In genomic region chr11:68244914-68245313, GRCh38 we compare ENCODE assay signal across 6 cellular contexts. TPM values are rescaled to one million over a fixed set of nuclear protein-coding genes. Genes with fewer than 3 reads are reported as not detected.
DNase-seq lines count a peak whose midpoint lies in the region; ATAC-seq, FAIRE-seq and TF ChIP-seq lines count a peak whose summit lies in the region.
"Not testable (repeated sequence)": the region's sequence is repeated elsewhere in the genome, so short reads cannot be mapped to it uniquely, and the experiment has no call there.

No MANE protein-coding gene starts in this region.

- peak overlapping the region; percentile 63; the same call in 1 of the 2 replicates for H2AFZ ChIP-seq in K562 (ENCODE audit: low read depth, low read length)

- H3K27ac Mint-ChIP-seq in neural crest cell (ENCODE audit: unreplicated experiment), result peak overlapping the region; percentile 1

- not testable (repeated sequence) for H3K4me3 ChIP-seq in K562; mesendoderm (ENCODE audit: low read length)

- not testable (repeated sequence) for H2BK5ac ChIP-seq in mesendoderm (ENCODE audit: low read length)

- H3K36me3 ChIP-seq in K562 (ENCODE audit: control insufficient read depth, insufficient read depth, low read length); mesendoderm (ENCODE audit: control insufficient read depth, insufficient read depth, low read length): not testable (repeated sequence)

- CTCF ChIA-PET in K562 (lab: Yijun Ruan, JAX; ENCODE audit: low intra/inter-chr PET ratio), result not testable (repeated sequence)

- 32% methylated on average over 5 of the region's 5 CpGs for WGBS in K562 (ENCODE audit: insufficient coverage, low coverage, missing lambda C conversion rate)
- no CpG with 5 or more reads among the region's 5 CpGs for WGBS in mesendoderm (ENCODE audit: extremely low coverage, insufficient coverage, low lambda C conversion rate)

- not testable (repeated sequence) for FAIRE-seq in K562 (lab: Jason Lieb, UNC)

- TF ChIP-seq EP300 in K562 (IDR thresholded peaks at IDR 0.05; ENCODE audit: low read length), result not testable (repeated sequence)

- TF ChIP-seq RAD21 in K562 (CRISPR knock-in tag; conservative IDR thresholded peaks at IDR 0.05 in 1 of 2, IDR thresholded peaks at IDR 0.05 in 1 of 2), result not testable (repeated sequence)

- H3K4ac ChIP-seq in mesendoderm (ENCODE audit: low read depth, low read length), result not testable (repeated sequence)

- H3K36me3 Mint-ChIP-seq in neural crest cell (ENCODE audit: low read depth), result not testable (repeated sequence)

- H3K56ac ChIP-seq in mesendoderm (ENCODE audit: low read length), result not testable (repeated sequence)

- not testable (repeated sequence) for H4K20me1 ChIP-seq in K562 (replicated peaks; ENCODE audit: control insufficient read depth, insufficient read depth, low read length)

- not testable (repeated sequence) for H3K4me1 ChIP-seq in K562 (replicated peaks in 1 of 2; ENCODE audit: control insufficient read depth in 2 of 2, insufficient read depth in 2 of 2, low read length in 2 of 2); mesendoderm (ENCODE audit: control insufficient read depth, low read depth, low read length)

- POLR2A ChIA-PET in K562 (lab: Yijun Ruan, JAX), result not testable (repeated sequence)

- not testable (repeated sequence) for H4K5ac ChIP-seq in mesendoderm (ENCODE audit: low read length)

- peak; percentile 45 for DNase-seq in CMK (ENCODE audit: low read depth)
- DNase-seq in KBM-7, result peak; percentile 29
- peak in 1 of 4 experiments; percentile 50 for DNase-seq in K562 (ENCODE audit: extremely low read depth in 1 of 4, low spot score in 3 of 4)
- peak; percentile 63 to 86 for DNase-seq in erythroblast (lab: John Stamatoyannopoulos, UW)
- peak; percentile 16 for DNase-seq in mesendoderm
- DNase-seq in neural crest cell (ENCODE audit: low read depth, low spot score), result not testable (repeated sequence)

- not testable (repeated sequence) for H3K79me2 ChIP-seq in K562 (ENCODE audit: control insufficient read depth, insufficient read depth, low read length); mesendoderm (ENCODE audit: control insufficient read depth, insufficient read depth, low read length)

- not testable (repeated sequence) for TF ChIP-seq CTCF in K562 (IDR thresholded peaks at IDR 0.05 in 2 of 3, conservative IDR thresholded peaks at IDR 0.05 in 1 of 3; ENCODE audit: insufficient read depth in 2 of 3, low read depth in 1 of 3, low read length in 3 of 3); neural crest cell (conservative IDR thresholded peaks at IDR 0.05)

- in situ Hi-C loops in KBM-7 (cut with MboI; ENCODE audit: low pct_unique_long_range_greater_than_20kb, low sequenced_read_pairs); K562 (cut with MboI): not testable (repeated sequence)

- not testable (repeated sequence) for H3K4me3 Mint-ChIP-seq in neural crest cell

- not testable (repeated sequence) for TF ChIP-seq POLR2A in K562 (conservative IDR thresholded peaks at IDR 0.05); erythroblast (IDR thresholded peaks at IDR 0.05; ENCODE audit: low read length)

- H3K27ac ChIP-seq in K562 (ENCODE audit: extremely low read depth, low read depth, low read length); mesendoderm (ENCODE audit: low read depth, low read length): not testable (repeated sequence)

- not testable (repeated sequence) for H3K79me1 ChIP-seq in mesendoderm (ENCODE audit: low read length)

- H3K9me3 ChIP-seq in K562 (replicated peaks; ENCODE audit: control insufficient read depth, insufficient read depth, low read depth, low read length), result not testable (repeated sequence)

- H3K9ac ChIP-seq in K562 (ENCODE audit: insufficient read depth in 1 of 2, low read depth in 2 of 2, low read length in 2 of 2); mesendoderm (ENCODE audit: low read length): not testable (repeated sequence)

- not testable (repeated sequence) for H3K27me3 Mint-ChIP-seq in neural crest cell (ENCODE audit: low read depth)

- H2AK5ac ChIP-seq in mesendoderm (ENCODE audit: low read length), result not testable (repeated sequence)

- not testable (repeated sequence) for H3K27me3 ChIP-seq in K562 (ENCODE audit: control insufficient read depth in 2 of 2, insufficient read depth in 2 of 2, low read length in 2 of 2); mesendoderm (ENCODE audit: insufficient read depth, low read length, poor library complexity)

- ATAC-seq in K562, result not testable (repeated sequence)

- intact Hi-C loops in K562 (cut with micrococcal nuclease), result not testable (repeated sequence)

- not testable (repeated sequence) for H3K18ac ChIP-seq in mesendoderm (ENCODE audit: low read length)

- not testable (repeated sequence) for H3K23ac ChIP-seq in mesendoderm (ENCODE audit: low read length)

- not testable (repeated sequence) for H2BK15ac ChIP-seq in mesendoderm (replicated peaks; ENCODE audit: low read depth)

- not testable (repeated sequence) for H3K4me1 Mint-ChIP-seq in neural crest cell

- not testable (repeated sequence) for H4K8ac ChIP-seq in mesendoderm (ENCODE audit: low read depth, low read length)

- H3K9me1 ChIP-seq in K562 (ENCODE audit: control insufficient read depth, insufficient read depth, low read length), result not testable (repeated sequence)

- not testable (repeated sequence) for BruUV-seq in K562 (replicated peaks; lab: Mats Ljungman, UMichigan)

- not testable (repeated sequence) for H3K9me3 Mint-ChIP-seq in neural crest cell

- H3K4me2 ChIP-seq in K562 (ENCODE audit: insufficient read depth, low read length); mesendoderm (ENCODE audit: low read length): not testable (repeated sequence)

- not testable (repeated sequence) for H2BK120ac ChIP-seq in mesendoderm (ENCODE audit: low read depth, low read length)

TF ChIP-seq in K562, 482 proteins besides CTCF, POLR2A, EP300 and RAD21 (continues in another document):
- TF ChIP-seq TCF3 (CRISPR knock-in tag; IDR thresholded peaks at IDR 0.05), result peak; percentile 62
- TF ChIP-seq GATA2 (CRISPR knock-in tag; IDR thresholded peaks at IDR 0.05), result 0 out of 2 replicates have a peak, but pooled peaks have one; percentile 19
- TF ChIP-seq CBFA2T2 (conservative IDR thresholded peaks at IDR 0.05), result peak; percentile 47
- TF ChIP-seq TAL1 (IDR thresholded peaks at IDR 0.05), result peak; percentile 72; the same call in 1 of the 2 replicates
- 0 out of 2 replicates have a peak, but pooled peaks have one; percentile 25 for TF ChIP-seq DPF2 (IDR thresholded peaks at IDR 0.05)
- peak; percentile 29; the same call in 1 of the 2 replicates for TF ChIP-seq ARID1B (IDR thresholded peaks at IDR 0.05)
- 0 out of 2 replicates have a peak, but pooled peaks have one; percentile 12 for TF ChIP-seq SOX6 (IDR thresholded peaks at IDR 0.05)
- 0 out of 2 replicates have a peak, but pooled peaks have one; percentile 12 for TF ChIP-seq MTA2 (IDR thresholded peaks at IDR 0.05; ENCODE audit: low read depth)
- TF ChIP-seq ZNF431 (CRISPR knock-in tag; IDR thresholded peaks at IDR 0.05), result peak; percentile 90

RNA-seq across cellular contexts. Expression of gene C11orf24, which starts 26.9 kb away (rescaled TPM):
- total RNA-seq in K562 (2011; cell fraction: chromatin; rRNA removed; ENCODE audit: low replicate concordance), result 53.7 and 91.3 TPM in 2 replicates
- 78.4 and 79.7 TPM in 2 replicates for total RNA-seq in K562 (2011; cell fraction: nucleolus; rRNA removed)
- 73.5 and 93.0 TPM in 2 replicates for total RNA-seq in K562 (2011; cell fraction: nucleoplasm; rRNA removed)
- total RNA-seq in K562 (2014; rRNA removed), result 50.5 and 57.6 TPM in 2 replicates
- total RNA-seq in K562 (2014; rRNA removed; fragmentation: Illumina TruSeq; extraction: Trizol), result 30.2 and 30.8 TPM in 2 replicates
- total RNA-seq in K562 (2015; rRNA removed; fragmentation: Illumina TruSeq; extraction: Trizol), result 31.7 and 32.5 TPM in 2 replicates
- total RNA-seq in K562 (2021), result 64.9 and 66.0 TPM in 2 replicates
- polyA plus RNA-seq in K562 (2011; rRNA removed), result 23.6 and 34.9 TPM in 2 replicates
- polyA plus RNA-seq in K562 (2011; cell fraction: cytosol; rRNA removed), result 42.1 and 76.0 TPM in 2 replicates
- polyA plus RNA-seq in K562 (2011; cell fraction: nucleus; rRNA removed), result 53.0 and 81.1 TPM in 2 replicates
- 38.0 and 127 TPM in 2 replicates for polyA plus RNA-seq in K562 (2012)
- polyA plus RNA-seq in K562 (2014; fragmentation: Illumina TruSeq; extraction: Trizol), result 47.0 and 49.5 TPM in 2 replicates
- polyA plus RNA-seq in K562 (2014; fragmentation: Nextera tagmentation; extraction: Ambion mirVana), result 1 to 10 TPM; 2.0 to 4.4 TPM
- 52.5 and 65.2 TPM in 2 replicates for polyA plus RNA-seq in K562 (2014; rRNA removed)
- polyA minus RNA-seq in K562 (2011; rRNA and poly(A)+ RNA removed), result 22.4 and 23.0 TPM in 2 replicates
- 27.9 and 31.7 TPM in 2 replicates for polyA minus RNA-seq in K562 (2011; cell fraction: cytosol; rRNA and poly(A)+ RNA removed)
- 25.2 and 34.9 TPM in 2 replicates for polyA minus RNA-seq in K562 (2011; cell fraction: nucleus; rRNA and poly(A)+ RNA removed)
- 60.1 TPM for polyA plus RNA-seq in mesendoderm (2013, experiment 1 of 2)
- 61.6 TPM for polyA plus RNA-seq in mesendoderm (2013, experiment 2 of 2)
- 54.2 and 54.5 TPM in 2 replicates for total RNA-seq in neural crest cell

RNA-seq across cellular contexts. Expression of gene KMT5B, which starts 31.8 kb away (rescaled TPM):
- 25.4 and 66.1 TPM in 2 replicates for total RNA-seq in K562 (2011; cell fraction: chromatin; rRNA removed; ENCODE audit: low replicate concordance)
- 10.5 and 14.7 TPM in 2 replicates for total RNA-seq in K562 (2011; cell fraction: nucleolus; rRNA removed)
- 19.0 and 28.4 TPM in 2 replicates for total RNA-seq in K562 (2011; cell fraction: nucleoplasm; rRNA removed)
- total RNA-seq in K562 (2014; rRNA removed) (15.5 and 20.8 TPM in 2 replicates), K562 (2014; rRNA removed; fragmentation: Illumina TruSeq; extraction: Trizol) (24.6 and 29.4 TPM in 2 replicates), K562 (2015; rRNA removed; fragmentation: Illumina TruSeq; extraction: Trizol) (21.3 and 22.0 TPM in 2 replicates), K562 (2021) (22.7 and 24.7 TPM in 2 replicates), neural crest cell (42.7 and 43.7 TPM in 2 replicates)
- polyA plus RNA-seq in K562 (2011; rRNA removed) (18.9 and 20.9 TPM in 2 replicates), K562 (2014; fragmentation: Illumina TruSeq; extraction: Trizol) (27.3 and 29.2 TPM in 2 replicates), K562 (2014; fragmentation: Nextera tagmentation; extraction: Ambion mirVana) (1 to 10 TPM; 7.3 to 7.4 TPM), K562 (2014; rRNA removed) (16.3 and 20.4 TPM in 2 replicates)
- 4.5 and 9.3 TPM in 2 replicates for polyA plus RNA-seq in K562 (2011; cell fraction: cytosol; rRNA removed)
- polyA plus RNA-seq in K562 (2011; cell fraction: nucleus; rRNA removed), result 13.0 and 16.5 TPM in 2 replicates
- 18.2 and 21.9 TPM in 2 replicates for polyA plus RNA-seq in K562 (2012)
- polyA minus RNA-seq in K562 (2011; rRNA and poly(A)+ RNA removed), result 31.7 and 36.9 TPM in 2 replicates
- polyA minus RNA-seq in K562 (2011; cell fraction: cytosol; rRNA and poly(A)+ RNA removed), result 9.8 and 10.7 TPM in 2 replicates
- 10.1 and 14.9 TPM in 2 replicates for polyA minus RNA-seq in K562 (2011; cell fraction: nucleus; rRNA and poly(A)+ RNA removed)
- polyA plus RNA-seq in mesendoderm (2013, experiment 1 of 2), result 34.7 TPM
- polyA plus RNA-seq in mesendoderm (2013, experiment 2 of 2), result 34.3 TPM
